Comparison of ENCODE assay signal across 8 cellular contexts in the genomic region with DNA sequence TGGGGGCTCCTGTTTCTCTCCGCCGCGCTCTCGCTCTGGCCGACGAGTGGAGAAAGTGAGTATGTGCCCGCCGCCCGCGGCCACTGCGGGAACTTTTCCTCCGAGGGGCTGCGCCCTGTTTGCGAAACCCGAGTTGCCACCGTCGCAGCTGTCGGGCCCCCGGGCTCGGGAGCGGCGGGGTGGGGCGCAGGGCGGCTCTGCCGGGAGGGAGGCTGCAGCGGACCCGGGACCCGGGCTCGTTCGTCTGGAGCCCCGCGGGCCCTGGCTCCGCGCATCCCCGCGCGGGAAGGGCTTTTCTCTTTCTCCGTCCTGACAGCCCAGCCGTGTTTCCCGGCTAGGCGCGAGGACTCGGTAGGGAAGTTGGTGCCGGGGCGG. TPM values are rescaled to one million over a fixed set of nuclear protein-coding genes. Genes with fewer than 3 reads are reported as not detected.
DNase-seq lines count a peak whose midpoint lies in the region; ATAC-seq and TF ChIP-seq lines count a peak whose summit lies in the region.

No MANE protein-coding gene starts in this region.

- no peaks in the 10 kb centered on the region for H3K36me3 Mint-ChIP-seq in CD4-positive, CD25-positive, alpha-beta regulatory T cell
- no peaks in the 10 kb centered on the region for H3K36me3 Mint-ChIP-seq in nephron (ENCODE audit: low read depth)
- no peaks in the 10 kb centered on the region for H3K36me3 Mint-ChIP-seq in type B pancreatic cell

- peaks cover 0 to 38% (median 28%) of the 10 kb centered on the region in 4 donors for H3K4me1 Mint-ChIP-seq in CD4-positive, CD25-positive, alpha-beta regulatory T cell
- H3K4me1 Mint-ChIP-seq in nephron (peaks cover 30% of the 10 kb centered on the region), type B pancreatic cell (ENCODE audit: unreplicated experiment) (peaks cover 33% of the 10 kb centered on the region)

- intact Hi-C loops in esophagus squamous epithelium (cut with DNase I): loop anchor here (5.0 to 10.0 kb wide), 2 partner anchors 127 to 415 kb away; no protein-coding TSS in a partner anchor

- H3K9me3 Mint-ChIP-seq in CD4-positive, CD25-positive, alpha-beta regulatory T cell: peaks cover 0 to 5% (median 0%) of the 10 kb centered on the region in 7 donors
- H3K9me3 Mint-ChIP-seq in nephron: no peaks in the 10 kb centered on the region
- no peaks in the 10 kb centered on the region for H3K9me3 Mint-ChIP-seq in type B pancreatic cell

- H3K4me3 ChIP-seq in CD4-positive, CD25-positive, alpha-beta regulatory T cell (ENCODE audit: low read depth, low read length): peak overlapping the region; percentile 51
- peak overlapping the region; percentile 69 to 93 (median 82) for H3K4me3 ChIP-seq in esophagus squamous epithelium

- 0% methylated on average over 5 of the region's 45 CpGs; no CpG with 5 or more reads in 1 of the 2 donors for WGBS in esophagus squamous epithelium, 2 donors

- no peak for TF ChIP-seq POLR2A in esophagus squamous epithelium (IDR thresholded peaks at IDR 0.05)

- no peaks in the 10 kb centered on the region for H3K36me3 ChIP-seq in CD4-positive, CD25-positive, alpha-beta regulatory T cell (ENCODE audit: control insufficient read depth, insufficient read depth, low read length)
- H3K36me3 ChIP-seq in esophagus squamous epithelium: no peaks in the 10 kb centered on the region

- H3K27me3 Mint-ChIP-seq in CD4-positive, CD25-positive, alpha-beta regulatory T cell: peaks cover 59% of the 10 kb centered on the region
- peaks cover 14% of the 10 kb centered on the region for H3K27me3 Mint-ChIP-seq in nephron (ENCODE audit: low read depth)
- peaks cover 15% of the 10 kb centered on the region for H3K27me3 Mint-ChIP-seq in type B pancreatic cell

- H3K4me1 ChIP-seq in CD4-positive, CD25-positive, alpha-beta regulatory T cell (ENCODE audit: control insufficient read depth, insufficient read depth, low read length, poor library complexity, severe bottlenecking): peaks cover 35% of the 10 kb centered on the region
- H3K4me1 ChIP-seq in esophagus squamous epithelium: peaks cover 0 to 63% (median 15%) of the 10 kb centered on the region in 3 donors

- peak overlapping the region; percentile 32 to 82 (median 78) for H3K4me3 Mint-ChIP-seq in CD4-positive, CD25-positive, alpha-beta regulatory T cell
- H3K4me3 Mint-ChIP-seq in nephron: peak overlapping the region; percentile 87 to 92 (median 88)
- peak overlapping the region; percentile 85 for H3K4me3 Mint-ChIP-seq in type B pancreatic cell

- DNase-seq in CD4-positive, CD25-positive, alpha-beta regulatory T cell: peak; percentile 25 to 46 (median 38)
- DNase-seq in LoVo (ENCODE audit: low spot score): peak; percentile 58
- DNase-seq in activated T-cell treated with anti-CD3 and anti-CD28 coated beads, Interleukin-2, amount 50 U/mL, for 1 hour: peak; percentile 72
- no peak for DNase-seq in esophagus squamous epithelium (lab: John Stamatoyannopoulos, UW)
- peak; percentile 78 for DNase-seq in type B pancreatic cell (ENCODE audit: extremely low spot score, unreplicated experiment)

- no peaks in the 10 kb centered on the region for H3K9me3 ChIP-seq in CD4-positive, CD25-positive, alpha-beta regulatory T cell (ENCODE audit: control insufficient read depth in 2 of 2, low read length in 2 of 2)
- H3K9me3 ChIP-seq in esophagus squamous epithelium: no peaks in the 10 kb centered on the region

- ATAC-seq in CD4-positive, CD25-positive, alpha-beta regulatory T cell (ENCODE audit: low read depth in 2 of 2): no peak
- no peak for ATAC-seq in GM18519 (IDR thresholded peaks at IDR 0.05; ENCODE audit: low FRiP score, unreplicated experiment)
- ATAC-seq in HG03432 (IDR thresholded peaks at IDR 0.05; ENCODE audit: unreplicated experiment): no peak

- peaks cover 38% of the 10 kb centered on the region for H3K27me3 ChIP-seq in CD4-positive, CD25-positive, alpha-beta regulatory T cell (ENCODE audit: control insufficient read depth, insufficient read depth, low read length)
- H3K27me3 ChIP-seq in esophagus squamous epithelium: peaks cover 0 to 22% (median 0%) of the 10 kb centered on the region in 4 donors

- peak overlapping the region in 2 of 3 donors; percentile 55 to 74 for H3K27ac Mint-ChIP-seq in CD4-positive, CD25-positive, alpha-beta regulatory T cell
- peak overlapping the region in 2 of 3 experiments; percentile 70 to 99 for H3K27ac Mint-ChIP-seq in nephron
- H3K27ac Mint-ChIP-seq in type B pancreatic cell: no peak overlapping the region

- peak overlapping the region; percentile 80 for H3K27ac ChIP-seq in CD4-positive, CD25-positive, alpha-beta regulatory T cell (ENCODE audit: insufficient read depth, low read length, poor library complexity, severe bottlenecking)
- H3K27ac ChIP-seq in esophagus squamous epithelium: peak overlapping the region; percentile 91 to 98 (median 96)

- TF ChIP-seq CTCF in esophagus squamous epithelium (IDR thresholded peaks at IDR 0.05) (peak in 3 of 6 experiments; percentile 7 to 36 (median 27)), nephron (IDR thresholded peaks at IDR 0.05; ENCODE audit: unreplicated experiment in 3 of 3) (peak in 2 of 3 experiments; percentile 4 to 25), type B pancreatic cell (conservative IDR thresholded peaks at IDR 0.05) (peak; percentile 66)

RNA-seq across cellular contexts. Expression of a gene that starts 1.3 kb away (rescaled TPM):
- 14.2 TPM for total RNA-seq in CD4-positive, CD25-positive, alpha-beta regulatory T cell
- 1 to 10 TPM; 1.6 to 4.2 (median 2.8) TPM for polyA plus RNA-seq in CD4-positive, CD25-positive, alpha-beta regulatory T cell
- total RNA-seq in esophagus squamous epithelium (10 to 100 TPM; 20.5 to 54.8 (median 40.4) TPM), type B pancreatic cell (ENCODE audit: low replicate concordance) (66.9 and 87.1 TPM in 2 replicates)
